Comparison of ENCODE assay signal across 9 cellular contexts in genomic region chr12:63845726-63846125, GRCh38. TPM values are rescaled to one million over a fixed set of nuclear protein-coding genes. Genes with fewer than 3 reads are reported as not detected.
A peak's percentile ranks its signal among the peaks of the same experiment; 100 is the strongest.
DNase-seq lines count a peak whose midpoint lies in the region; ATAC-seq, FAIRE-seq and TF ChIP-seq lines count a peak whose summit lies in the region.
"Had no signal": no experiment of that assay in that cellular context is flagged by ENCODE, and none has a peak within 500 bp of the region (broad histone marks: within the 10 kb centered on the region; RNA-seq: fewer than 3 reads in every experiment).

No MANE protein-coding gene starts in this region.

- H3K27me3 ChIP-seq in heart right ventricle (no peaks in the 10 kb centered on the region), left lung (peaks cover 0 to 26% of the 10 kb centered on the region in 2 donors)

- H3K36me3 ChIP-seq in heart right ventricle (no peaks in the 10 kb centered on the region), left lung (no peaks in the 10 kb centered on the region)

- TF ChIP-seq CTCF in heart right ventricle (IDR thresholded peaks at IDR 0.05) = no peak
- TF ChIP-seq CTCF in left lung (IDR thresholded peaks at IDR 0.05) = no peak

- no peak overlapping the region for H3K27ac ChIP-seq in heart right ventricle
- peak overlapping the region in 1 of 2 donors; percentile 88 for H3K27ac ChIP-seq in left lung

- DNase-seq in heart right ventricle (no peak), left ventricle myocardium superior (no peak), astrocyte of the hippocampus (ENCODE audit: low read depth, low spot score) (peak; percentile 53), left lung (no peak), urothelium cell line (ENCODE audit: low spot score) (peak; percentile 20)
- DNase-seq in stimulated activated CD4-positive, alpha-beta T cell treated with anti-CD3 and anti-CD28 coated beads, Interleukin-4, amount 100 ng/mL, for 1 hour = no peak
- DNase-seq: effector memory CD8-positive, alpha-beta T cell had no signal

- H3K4me1 ChIP-seq in heart right ventricle = peaks cover 0 to 45% (median 13%) of the 10 kb centered on the region in 9 donors
- peaks cover 9 to 20% of the 10 kb centered on the region in 2 donors for H3K4me1 ChIP-seq in left lung

- intact Hi-C loops in heart right ventricle (cut with DNase I) (loop anchor here in 7 of 10 donors (2.0 to 10.0 kb wide), 8 partner anchors 99 to 559 kb away; partner anchors contain the start of gene XPOT (in 1 of the 7)), left ventricle myocardium superior (cut with micrococcal nuclease) (no loop called here), left lung (cut with DNase I) (no loop called here)

- H3K9me3 ChIP-seq in heart right ventricle (no peaks in the 10 kb centered on the region), left lung (no peaks in the 10 kb centered on the region)

- H3K4me3 ChIP-seq in heart right ventricle (peak overlapping the region in 8 of 10 donors; percentile 68 to 98 (median 90)), left lung (peak overlapping the region; percentile 67 to 75)

- WGBS in heart right ventricle, 2 donors = 38 to 41% methylated on average over 2 of the region's 2 CpGs

- no peak for FAIRE-seq in urothelium cell line (lab: Jason Lieb, UNC)

- ATAC-seq in heart right ventricle = no peak
- ATAC-seq in left ventricle myocardium superior = no peak
- no peak for ATAC-seq in left lung
- ATAC-seq in GM18502 (IDR thresholded peaks at IDR 0.05; ENCODE audit: poor library complexity, unreplicated experiment) = no peak
- no peak for ATAC-seq in GM19452 (IDR thresholded peaks at IDR 0.05; ENCODE audit: unreplicated experiment)
- ATAC-seq: effector memory CD8-positive, alpha-beta T cell had no signal

RNA-seq across cellular contexts. Expression of gene SRGAP1, which starts 1.2 kb away (rescaled TPM):
- total RNA-seq in heart right ventricle (1 to 10 TPM; 2.6 to 6.4 (median 4.0) TPM), left ventricle myocardium superior (2.6 TPM), left lung (10 to 100 TPM; 12.7 to 15.6 TPM)
- 1 to 10 TPM; 1.3 to 1.4 TPM for polyA plus RNA-seq in heart right ventricle

Comparison
In these comparisons a context has a peak if more than half of its experiments do, and no peak if none do; other contexts are left out.
1. intact Hi-C loops: an anchor here in heart right ventricle (2.0 to 10.0 kb wide); none called in left ventricle myocardium superior and left lung.
2. DNase-seq: peak in astrocyte of the hippocampus (single experiment) and urothelium cell line (single experiment); none in heart right ventricle (0 of 2), left ventricle myocardium superior (single experiment), left lung (0 of 2) and stimulated activated CD4-positive, alpha-beta T cell treated with anti-CD3 and anti-CD28 coated beads, Interleukin-4, amount 100 ng/mL, for 1 hour (single experiment).